2 cellular contexts compared by ENCODE assay signal in the genomic region with DNA sequence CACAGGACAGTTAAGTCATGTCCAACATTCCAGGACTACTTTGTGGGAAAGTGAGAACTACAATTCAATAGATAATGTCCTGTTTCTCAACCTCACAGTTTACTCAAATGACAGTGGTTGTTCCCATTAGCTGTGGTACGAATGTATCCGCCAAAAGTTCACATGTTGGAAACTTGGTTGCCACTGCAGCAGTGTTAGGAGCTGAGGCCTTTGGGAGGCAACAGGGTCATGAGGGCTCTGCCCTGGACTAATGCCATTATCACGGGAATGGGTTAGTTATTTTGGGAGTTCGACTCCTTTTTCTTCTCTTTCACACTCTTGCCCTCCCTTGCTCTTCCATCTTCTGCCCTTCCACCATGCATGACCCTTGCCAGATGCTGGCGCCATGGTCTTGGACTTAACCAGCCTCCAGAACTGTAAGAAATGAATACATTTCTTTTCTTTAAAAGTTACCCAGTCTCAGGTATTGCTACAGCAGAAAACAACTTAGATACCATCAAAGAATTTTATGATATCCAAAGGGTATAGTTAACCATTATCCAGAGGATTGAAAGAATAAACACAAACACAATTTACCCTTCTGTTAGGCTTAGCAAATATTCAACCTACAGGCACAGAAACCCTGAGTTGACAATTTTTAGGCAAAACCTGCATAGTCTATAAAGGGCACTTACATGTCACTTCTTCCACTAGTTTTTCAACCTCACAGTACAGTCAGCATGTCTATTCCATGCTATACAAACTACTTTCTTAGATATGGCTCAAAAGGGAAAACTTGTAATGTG.
TF ChIP-seq lines count a peak whose summit lies in the region.

No MANE protein-coding gene starts in this region.

TF ChIP-seq in liver, 16 proteins besides CTCF, POLR2A, EP300 and RAD21:
- peak; percentile 9 for TF ChIP-seq YY1 (IDR thresholded peaks at IDR 0.05)
- peak; percentile 12 for TF ChIP-seq FOXA2 (IDR thresholded peaks at IDR 0.05)
- TF ChIP-seq SP1 (IDR thresholded peaks at IDR 0.05) = peak; percentile 68
- TF ChIP-seq JUND (IDR thresholded peaks at IDR 0.05) = no peak
- no peak for TF ChIP-seq GABPA (IDR thresholded peaks at IDR 0.05 in 1 of 2, conservative IDR thresholded peaks at IDR 0.05 in 1 of 2)
- TF ChIP-seq, protein P1, sequence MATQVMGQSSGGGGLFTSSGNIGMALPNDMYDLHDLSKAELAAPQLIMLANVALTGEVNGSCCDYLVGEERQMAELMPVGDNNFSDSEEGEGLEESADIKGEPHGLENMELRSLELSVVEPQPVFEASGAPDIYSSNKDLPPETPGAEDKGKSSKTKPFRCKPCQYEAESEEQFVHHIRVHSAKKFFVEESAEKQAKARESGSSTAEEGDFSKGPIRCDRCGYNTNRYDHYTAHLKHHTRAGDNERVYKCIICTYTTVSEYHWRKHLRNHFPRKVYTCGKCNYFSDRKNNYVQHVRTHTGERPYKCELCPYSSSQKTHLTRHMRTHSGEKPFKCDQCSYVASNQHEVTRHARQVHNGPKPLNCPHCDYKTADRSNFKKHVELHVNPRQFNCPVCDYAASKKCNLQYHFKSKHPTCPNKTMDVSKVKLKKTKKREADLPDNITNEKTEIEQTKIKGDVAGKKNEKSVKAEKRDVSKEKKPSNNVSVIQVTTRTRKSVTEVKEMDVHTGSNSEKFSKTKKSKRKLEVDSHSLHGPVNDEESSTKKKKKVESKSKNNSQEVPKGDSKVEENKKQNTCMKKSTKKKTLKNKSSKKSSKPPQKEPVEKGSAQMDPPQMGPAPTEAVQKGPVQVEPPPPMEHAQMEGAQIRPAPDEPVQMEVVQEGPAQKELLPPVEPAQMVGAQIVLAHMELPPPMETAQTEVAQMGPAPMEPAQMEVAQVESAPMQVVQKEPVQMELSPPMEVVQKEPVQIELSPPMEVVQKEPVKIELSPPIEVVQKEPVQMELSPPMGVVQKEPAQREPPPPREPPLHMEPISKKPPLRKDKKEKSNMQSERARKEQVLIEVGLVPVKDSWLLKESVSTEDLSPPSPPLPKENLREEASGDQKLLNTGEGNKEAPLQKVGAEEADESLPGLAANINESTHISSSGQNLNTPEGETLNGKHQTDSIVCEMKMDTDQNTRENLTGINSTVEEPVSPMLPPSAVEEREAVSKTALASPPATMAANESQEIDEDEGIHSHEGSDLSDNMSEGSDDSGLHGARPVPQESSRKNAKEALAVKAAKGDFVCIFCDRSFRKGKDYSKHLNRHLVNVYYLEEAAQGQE (IDR thresholded peaks at IDR 0.05) = peak; percentile 76
- peak; percentile 43 to 51 for TF ChIP-seq RXRA (IDR thresholded peaks at IDR 0.05)
- no peak for TF ChIP-seq EGR1 (IDR thresholded peaks at IDR 0.05; ENCODE audit: low read depth in 2 of 2)
- no peak for TF ChIP-seq NR2F2 (IDR thresholded peaks at IDR 0.05)
- peak; percentile 17 for TF ChIP-seq FOXA1 (IDR thresholded peaks at IDR 0.05)
- no peak for TF ChIP-seq HNF4G (IDR thresholded peaks at IDR 0.05)
- peak in 1 of 2 donors; percentile 5 for TF ChIP-seq HNF4A (conservative IDR thresholded peaks at IDR 0.05)

TF ChIP-seq in SK-N-SH, 30 proteins besides CTCF, POLR2A, EP300 and RAD21:
- TF ChIP-seq JUND (IDR thresholded peaks at IDR 0.05) (no peak), YY1 (IDR thresholded peaks at IDR 0.05; ENCODE audit: low read depth) (no peak), CHD2 (IDR thresholded peaks at IDR 0.05; ENCODE audit: low read length, partially characterized antibody) (no peak), GABPA (IDR thresholded peaks at IDR 0.05; ENCODE audit: low read depth) (no peak), MXI1 (IDR thresholded peaks at IDR 0.05; ENCODE audit: low read depth, low read length) (no peak), FOXJ3 (CRISPR knock-in tag; IDR thresholded peaks at IDR 0.05) (no peak), RXRA (IDR thresholded peaks at IDR 0.05; ENCODE audit: borderline replicate concordance, low read depth) (no peak), NFIC (IDR thresholded peaks at IDR 0.05; ENCODE audit: borderline replicate concordance) (no peak), RCOR1 (IDR thresholded peaks at IDR 0.05; ENCODE audit: low read length) (no peak), GATA2 (CRISPR knock-in tag; IDR thresholded peaks at IDR 0.05) (no peak), TEAD4 (IDR thresholded peaks at IDR 0.05; ENCODE audit: borderline replicate concordance, insufficient read depth) (no peak), NRF1 (IDR thresholded peaks at IDR 0.05; ENCODE audit: low read depth, low read length) (no peak)
- TF ChIP-seq, protein P1 (IDR thresholded peaks at IDR 0.05; ENCODE audit: low read depth, low read length) = no peak
- TF ChIP-seq, protein P2, sequence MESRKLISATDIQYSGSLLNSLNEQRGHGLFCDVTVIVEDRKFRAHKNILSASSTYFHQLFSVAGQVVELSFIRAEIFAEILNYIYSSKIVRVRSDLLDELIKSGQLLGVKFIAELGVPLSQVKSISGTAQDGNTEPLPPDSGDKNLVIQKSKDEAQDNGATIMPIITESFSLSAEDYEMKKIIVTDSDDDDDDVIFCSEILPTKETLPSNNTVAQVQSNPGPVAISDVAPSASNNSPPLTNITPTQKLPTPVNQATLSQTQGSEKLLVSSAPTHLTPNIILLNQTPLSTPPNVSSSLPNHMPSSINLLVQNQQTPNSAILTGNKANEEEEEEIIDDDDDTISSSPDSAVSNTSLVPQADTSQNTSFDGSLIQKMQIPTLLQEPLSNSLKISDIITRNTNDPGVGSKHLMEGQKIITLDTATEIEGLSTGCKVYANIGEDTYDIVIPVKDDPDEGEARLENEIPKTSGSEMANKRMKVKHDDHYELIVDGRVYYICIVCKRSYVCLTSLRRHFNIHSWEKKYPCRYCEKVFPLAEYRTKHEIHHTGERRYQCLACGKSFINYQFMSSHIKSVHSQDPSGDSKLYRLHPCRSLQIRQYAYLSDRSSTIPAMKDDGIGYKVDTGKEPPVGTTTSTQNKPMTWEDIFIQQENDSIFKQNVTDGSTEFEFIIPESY (IDR thresholded peaks at IDR 0.05; ENCODE audit: borderline replicate concordance, low read depth) = no peak
- TF ChIP-seq, protein P3, sequence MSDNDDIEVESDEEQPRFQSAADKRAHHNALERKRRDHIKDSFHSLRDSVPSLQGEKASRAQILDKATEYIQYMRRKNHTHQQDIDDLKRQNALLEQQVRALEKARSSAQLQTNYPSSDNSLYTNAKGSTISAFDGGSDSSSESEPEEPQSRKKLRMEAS (IDR thresholded peaks at IDR 0.05; ENCODE audit: low read depth) = no peak
TF ChIP-seq in SK-N-SH: peak in this region for 0.
